ENCODE assay signal across 25 cellular contexts in the genomic region with DNA sequence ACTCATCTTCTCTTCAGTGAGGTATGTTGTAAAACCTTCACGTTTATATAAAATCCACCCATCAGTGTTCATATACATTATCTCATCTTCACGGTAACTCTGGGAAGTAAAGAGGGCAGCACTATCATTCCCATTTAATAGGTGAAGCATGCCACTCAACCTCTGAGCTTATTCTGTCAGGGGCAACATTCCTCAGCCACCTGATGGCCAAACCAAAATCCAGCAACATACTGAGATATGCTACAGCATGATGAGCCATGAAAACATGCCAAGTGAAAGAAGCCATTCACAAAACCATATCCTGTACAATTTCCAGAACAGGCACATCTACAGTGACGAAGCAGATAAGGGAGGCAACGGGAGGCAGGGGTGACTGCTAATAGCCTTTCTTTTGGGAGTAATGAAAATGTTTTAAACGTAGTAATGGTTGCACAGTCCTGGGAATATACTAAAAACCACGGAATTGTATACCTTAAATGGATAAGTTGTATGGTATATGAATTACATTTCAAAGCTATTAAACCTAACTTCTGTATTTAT.
"Had no signal": no experiment of that assay in that cellular context is flagged by ENCODE, and none has a peak within 500 bp of the region (broad histone marks: within the 10 kb centered on the region; RNA-seq: fewer than 3 reads in every experiment).

No MANE protein-coding gene starts in this region.

- H3K4me3 ChIP-seq: left lung, neural progenitor cell, psoas muscle, right lobe of liver, thyroid gland had no signal

- H3K9me3 ChIP-seq: left lung, psoas muscle, right lobe of liver, thyroid gland had no signal

- FAIRE-seq: endothelial cell of umbilical vein, kidney had no signal

- H3K4me1 ChIP-seq: psoas muscle, thyroid gland had no signal

- H3K27ac ChIP-seq: brain microvascular endothelial cell, left lung, neural progenitor cell, thyroid gland, VCaP had no signal

- H3K36me3 ChIP-seq: brain microvascular endothelial cell, left lung, neural progenitor cell, right lobe of liver, thyroid gland had no signal

- DNase-seq: activated CD4-positive, alpha-beta T cell treated with anti-CD3 and anti-CD28 coated beads for 1 hour; activated CD8-positive, alpha-beta memory T cell treated with anti-CD3 and anti-CD28 coated beads for 24 hours; activated CD8-positive, alpha-beta memory T cell treated with anti-CD3 and anti-CD28 coated beads, Interleukin-2, amount 50 U/mL, for 48 hours; activated effector memory CD4-positive, alpha-beta T cell treated with Interleukin-2 at 50 U/mL for 16 hours; activated naive CD4-positive, alpha-beta T cell treated with anti-CD3 and anti-CD28 coated beads, Interleukin-2, amount 10 ng/mL, durations not matched to agents 7 days and 5 days; activated naive CD8-positive, alpha-beta T cell treated with anti-CD3 and anti-CD28 coated beads, Interleukin-2, amount 50 U/mL, for 24 hours; activated T-cell treated with anti-CD3 and anti-CD28 coated beads, Interleukin-2, amount 50 U/mL, for 48 hours; anterior cingulate cortex; brain microvascular endothelial cell; effector CD4-positive, alpha-beta T cell; foreskin melanocyte; hypothalamus; kidney; left lung; naive thymus-derived CD4-positive, alpha-beta T cell; psoas muscle; right lobe of liver; stimulated activated CD4-positive, alpha-beta T cell treated with anti-CD3 and anti-CD28 coated beads, Interleukin-4, amount 100 ng/mL, for 4 hours; SW 1271; T-helper 2 cell; thyroid gland had no signal

- ATAC-seq: activated naive CD8-positive, alpha-beta T cell treated with anti-CD3 and anti-CD28 coated beads, Interleukin-2, amount 50 U/mL, for 24 hours; left lung; naive thymus-derived CD4-positive, alpha-beta T cell; stimulated activated memory B cell treated with anti-CD40 and anti-IgM and Interleukin-4, amounts not matched to agents 10 μg/mL and 1 μg/mL and 100 μg/mL, for 72 hours had no signal

- H3K27me3 ChIP-seq: brain microvascular endothelial cell, left lung, neural progenitor cell, right lobe of liver, thyroid gland had no signal
